ENCODE assay signal across 1 cellular context in the genomic region with DNA sequence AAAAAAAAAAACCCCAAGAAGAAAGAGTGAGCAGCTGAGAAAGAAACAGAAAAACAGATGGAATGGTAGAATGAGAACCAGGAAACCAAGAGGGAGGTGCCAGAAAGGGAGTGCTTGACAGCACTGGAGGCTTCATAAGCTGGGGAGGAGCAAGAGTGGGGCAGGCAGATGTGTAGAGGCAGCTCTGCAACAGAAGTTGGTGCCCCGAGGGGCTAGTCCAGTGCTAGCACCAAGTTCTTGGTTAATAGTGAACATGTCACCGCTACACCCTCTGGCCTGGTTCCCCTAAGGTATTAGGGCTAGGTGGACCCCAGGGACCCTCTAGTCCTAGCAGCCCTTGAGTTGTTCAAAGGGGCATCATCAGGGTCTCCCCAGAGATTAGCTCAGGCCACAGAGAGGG.
TF ChIP-seq lines count a peak whose summit lies in the region.

No MANE protein-coding gene starts in this region.

TF ChIP-seq in IMR-90, 13 proteins besides CTCF, POLR2A, EP300 and RAD21 (continued from another document):
- TF ChIP-seq FOS (IDR thresholded peaks at IDR 0.05; ENCODE audit: low read depth, low read length) (no peak), BHLHE40 (IDR thresholded peaks at IDR 0.05; ENCODE audit: low read depth, low read length) (no peak), MAZ (IDR thresholded peaks at IDR 0.05; ENCODE audit: borderline replicate concordance, low read depth, low read length) (no peak), RCOR1 (IDR thresholded peaks at IDR 0.05; ENCODE audit: insufficient replicate concordance, low read length) (no peak), RFX5 (IDR thresholded peaks at IDR 0.05; ENCODE audit: low read depth, low read length) (no peak), MXI1 (IDR thresholded peaks at IDR 0.05; ENCODE audit: borderline replicate concordance, low read depth, low read length) (no peak), ELK1 (IDR thresholded peaks at IDR 0.05; ENCODE audit: borderline replicate concordance, low read depth, low read length) (no peak), MAFK (IDR thresholded peaks at IDR 0.05; ENCODE audit: low read depth, low read length) (no peak), CHD1 (IDR thresholded peaks at IDR 0.05; ENCODE audit: low read depth, low read length) (no peak)
- TF ChIP-seq, protein P1, sequence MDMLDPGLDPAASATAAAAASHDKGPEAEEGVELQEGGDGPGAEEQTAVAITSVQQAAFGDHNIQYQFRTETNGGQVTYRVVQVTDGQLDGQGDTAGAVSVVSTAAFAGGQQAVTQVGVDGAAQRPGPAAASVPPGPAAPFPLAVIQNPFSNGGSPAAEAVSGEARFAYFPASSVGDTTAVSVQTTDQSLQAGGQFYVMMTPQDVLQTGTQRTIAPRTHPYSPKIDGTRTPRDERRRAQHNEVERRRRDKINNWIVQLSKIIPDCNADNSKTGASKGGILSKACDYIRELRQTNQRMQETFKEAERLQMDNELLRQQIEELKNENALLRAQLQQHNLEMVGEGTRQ (IDR thresholded peaks at IDR 0.05; ENCODE audit: low read depth, low read length) = no peak
